14 cellular contexts compared by ENCODE assay signal in the genomic region with DNA sequence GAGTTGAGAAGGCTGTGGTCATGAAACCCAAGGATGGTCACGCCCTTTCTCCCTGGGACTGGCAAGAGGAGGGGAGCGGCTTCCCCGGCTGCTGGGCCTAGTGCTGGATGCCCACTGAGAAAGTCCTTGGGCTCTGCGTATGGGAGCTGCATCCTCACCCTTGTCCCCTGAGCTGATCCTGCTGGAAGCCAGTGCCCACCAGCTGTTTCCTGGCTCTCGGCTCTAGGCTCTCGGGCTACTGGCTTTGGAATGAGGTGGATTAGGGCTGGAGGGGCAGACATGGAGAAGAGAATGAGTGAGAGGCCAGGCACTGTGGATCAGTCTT.
DNase-seq lines count a peak whose midpoint lies in the region; ATAC-seq and TF ChIP-seq lines count a peak whose summit lies in the region.
"Had no signal": no experiment of that assay in that cellular context is flagged by ENCODE, and none has a peak within 500 bp of the region (broad histone marks: within the 10 kb centered on the region; RNA-seq: fewer than 3 reads in every experiment).

No MANE protein-coding gene starts in this region.

- no peak for ATAC-seq in gastroesophageal sphincter

- no peak overlapping the region for H3K4me3 ChIP-seq in gastroesophageal sphincter
- H3K4me3 ChIP-seq: SJSA1 had no signal

- WGBS in gastroesophageal sphincter (ENCODE audit: low coverage in 1 of 2), 2 donors, result 40 to 94% methylated on average over 1 to 3 of the region's 6 CpGs

- DNase-seq in activated effector memory CD4-positive, alpha-beta T cell treated with anti-CD3 and anti-CD28 coated beads, Interleukin-2, amount 50 U/mL, for 16 hours, result peak; percentile 22
- DNase-seq in activated effector memory CD4-positive, alpha-beta T cell treated with Interleukin-2 at 50 U/mL for 16 hours, result no peak
- DNase-seq in RPMI8226 (peak; percentile 1), mesenteric fat pad (ENCODE audit: low spot score) (peak; percentile 85), retina (no peak)
- DNase-seq in NK-92 treated with Interleukin-12 subunit alpha and Interleukin-12 subunit beta, amount 100 ng/mL, for 24 hours (lab: John Stamatoyannopoulos, UW), result no peak
- DNase-seq: AML-193, HCEC 1CT, Karpas-422, NCI-H1417 treated with DMSO at 0.1 percent for 48 hours, NCI-H226, NCI-H524 treated with DMSO at 0.1 percent for 48 hours had no signal

- no peak overlapping the region for H3K27ac ChIP-seq in gastroesophageal sphincter
- H3K27ac ChIP-seq: SJSA1 had no signal

- no peak for TF ChIP-seq EP300 in gastroesophageal sphincter (IDR thresholded peaks at IDR 0.05)

- H3K27me3 ChIP-seq in gastroesophageal sphincter, result peaks cover 80% of the 10 kb centered on the region
- H3K27me3 ChIP-seq: SJSA1 had no signal

- H3K36me3 ChIP-seq in gastroesophageal sphincter, result no peaks in the 10 kb centered on the region
- H3K36me3 ChIP-seq: SJSA1 had no signal

- no peak for TF ChIP-seq POLR2A in gastroesophageal sphincter (IDR thresholded peaks at IDR 0.05)

- no peaks in the 10 kb centered on the region for H3K4me1 ChIP-seq in gastroesophageal sphincter
- H3K4me1 ChIP-seq: SJSA1 had no signal

- peaks cover 0 to 22% (median 0%) of the 10 kb centered on the region in 3 donors for H3K9me3 ChIP-seq in gastroesophageal sphincter
- H3K9me3 ChIP-seq: SJSA1 had no signal

- no peak for TF ChIP-seq CTCF in gastroesophageal sphincter (IDR thresholded peaks at IDR 0.05)

Comparison
In these comparisons a context has a peak if more than half of its experiments do, and no peak if none do; other contexts are left out.
1. DNase-seq: peak in activated effector memory CD4-positive, alpha-beta T cell treated with anti-CD3 and anti-CD28 coated beads, Interleukin-2, amount 50 U/mL, for 16 hours (single experiment), RPMI8226 (single experiment) and mesenteric fat pad (single experiment); none in activated effector memory CD4-positive, alpha-beta T cell treated with Interleukin-2 at 50 U/mL for 16 hours (single experiment), retina (single experiment) and NK-92 treated with Interleukin-12 subunit alpha and Interleukin-12 subunit beta, amount 100 ng/mL, for 24 hours (single experiment).